11 cellular contexts compared by ENCODE assay signal in the genomic region with DNA sequence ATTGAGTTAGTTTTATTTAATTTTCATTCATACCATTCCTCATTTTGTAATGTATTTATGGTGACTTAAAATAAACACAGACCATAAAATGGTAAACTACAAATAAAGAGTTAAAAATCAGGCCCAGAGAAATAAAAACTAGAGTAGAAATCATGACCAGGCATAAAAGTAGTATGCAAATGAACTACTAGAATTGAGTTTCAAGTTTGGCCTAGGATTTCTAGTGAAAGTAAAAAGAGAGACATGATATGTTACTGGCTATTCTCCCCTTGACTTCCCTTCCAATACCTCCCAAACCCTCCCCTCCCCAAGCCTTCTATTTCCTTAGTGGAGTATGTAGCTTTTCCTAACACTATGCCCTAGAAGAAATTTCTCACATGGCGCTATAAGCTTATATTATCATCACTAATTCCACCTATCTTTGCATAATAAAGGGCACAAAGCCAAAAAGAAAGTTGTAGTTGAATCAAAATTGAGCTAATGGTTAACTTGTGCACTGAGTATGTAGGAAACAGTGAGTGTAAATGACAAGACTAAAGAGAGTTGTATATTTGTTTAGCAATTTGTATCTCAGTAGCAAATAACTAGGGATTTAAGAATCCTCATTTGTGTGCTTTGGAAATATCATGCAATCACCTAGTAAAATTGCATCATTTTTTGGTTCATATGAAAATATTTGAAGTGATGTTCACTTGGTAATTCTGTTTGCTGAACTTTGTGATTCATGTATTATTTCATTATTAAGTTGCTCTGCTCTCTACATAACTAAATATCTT. TPM values are rescaled to one million over a fixed set of nuclear protein-coding genes. Genes with fewer than 3 reads are reported as not detected.
A peak's percentile ranks its signal among the peaks of the same experiment; 100 is the strongest.
DNase-seq lines count a peak whose midpoint lies in the region; ATAC-seq, FAIRE-seq and TF ChIP-seq lines count a peak whose summit lies in the region.
"Had no signal": no experiment of that assay in that cellular context is flagged by ENCODE, and none has a peak within 500 bp of the region (broad histone marks: within the 10 kb centered on the region; RNA-seq: fewer than 3 reads in every experiment).

No MANE protein-coding gene starts in this region.

- intact Hi-C loops in aorta (cut with DNase I): no loop called here

- POLR2A ChIA-PET in BJ (lab: Charles Lee): no interaction called here
- POLR2A ChIA-PET in CD8-positive, alpha-beta memory T cell (lab: Charles Lee): interaction anchor here (0.6 kb wide), 1 partner anchor 280 kb away, joined by 5 read pairs; no protein-coding TSS in a partner anchor

- H3K4me3 Mint-ChIP-seq in CD8-positive, alpha-beta memory T cell: no peak overlapping the region
- H3K4me3 Mint-ChIP-seq: natural killer cell had no signal

- FAIRE-seq in RCC 7860 (lab: Jason Lieb, UNC): peak; percentile 61

- no peaks in the 10 kb centered on the region for H3K9me3 ChIP-seq in CD8-positive, alpha-beta memory T cell (ENCODE audit: low read length)
- peaks cover 4% of the 10 kb centered on the region for H3K9me3 ChIP-seq in aorta (ENCODE audit: control insufficient read depth, low read length)

- peaks cover 8 to 16% (median 9%) of the 10 kb centered on the region in 5 donors for H3K9me3 Mint-ChIP-seq in CD8-positive, alpha-beta memory T cell

- peaks cover 0 to 3% of the 10 kb centered on the region in 2 donors for H3K27me3 Mint-ChIP-seq in CD8-positive, alpha-beta memory T cell

- H3K4me3 ChIP-seq in BJ (ENCODE audit: low read depth, low read length) (no peak overlapping the region), aorta (ENCODE audit: low read length in 2 of 2) (no peak overlapping the region)
- no peak overlapping the region for H3K4me3 ChIP-seq in CD8-positive, alpha-beta memory T cell (ENCODE audit: low read length)

- peaks cover 2 to 20% (median 3%) of the 10 kb centered on the region in 3 donors for H3K36me3 Mint-ChIP-seq in CD8-positive, alpha-beta memory T cell

- CTCF ChIA-PET in BJ (lab: Yijun Ruan, JAX): interaction anchor here (0.5 to 0.6 kb wide), 2 partner anchors 21 to 586 kb away, joined by 3 read pairs; no protein-coding TSS in a partner anchor
- CTCF ChIA-PET in CD8-positive, alpha-beta memory T cell (lab: Charles Lee): no interaction called here

- TF ChIP-seq CTCF in BJ (IDR thresholded peaks at IDR 0.05; ENCODE audit: insufficient read depth, low read depth, low read length): no peak

- DNase-seq in BJ (ENCODE audit: low read depth) (peak; percentile 34), RCC 7860 (ENCODE audit: low spot score) (no peak), kidney tubule cell (ENCODE audit: low spot score) (peak; percentile 42), epidermal melanocyte (ENCODE audit: insufficient read length, low spot score) (no peak), aorta (no peak)
- no peak for DNase-seq in CD8-positive, alpha-beta memory T cell
- DNase-seq: natural killer cell, SHP77 had no signal

- H3K27ac ChIP-seq in CD8-positive, alpha-beta memory T cell (ENCODE audit: low read depth, low read length): no peak overlapping the region
- no peak overlapping the region for H3K27ac ChIP-seq in aorta (ENCODE audit: low read depth in 1 of 2, low read length in 2 of 2)

- H3K27me3 ChIP-seq in BJ (ENCODE audit: control insufficient read depth, insufficient read depth, low read length) (peaks cover 2% of the 10 kb centered on the region), aorta (ENCODE audit: control insufficient read depth in 1 of 2, insufficient read depth in 2 of 2, low read length in 1 of 2) (no peaks in the 10 kb centered on the region)
- H3K27me3 ChIP-seq in CD8-positive, alpha-beta memory T cell (ENCODE audit: insufficient read depth, low read length, poor library complexity, severe bottlenecking): no peaks in the 10 kb centered on the region

- no peaks in the 10 kb centered on the region for H3K4me1 ChIP-seq in CD8-positive, alpha-beta memory T cell (ENCODE audit: insufficient read depth, low read length)
- no peaks in the 10 kb centered on the region for H3K4me1 ChIP-seq in aorta (ENCODE audit: control insufficient read depth in 1 of 2, insufficient read depth in 2 of 2, low read length in 2 of 2)

- H3K4me1 Mint-ChIP-seq in CD8-positive, alpha-beta memory T cell: no peaks in the 10 kb centered on the region
- H3K4me1 Mint-ChIP-seq: natural killer cell had no signal

- H3K36me3 ChIP-seq in BJ (ENCODE audit: control insufficient read depth, insufficient read depth, low read length) (no peaks in the 10 kb centered on the region), aorta (ENCODE audit: control insufficient read depth in 1 of 2, insufficient read depth in 2 of 2, low read length in 1 of 2) (no peaks in the 10 kb centered on the region)
- H3K36me3 ChIP-seq in CD8-positive, alpha-beta memory T cell (ENCODE audit: insufficient read depth, low read length): no peaks in the 10 kb centered on the region

- H3K27ac Mint-ChIP-seq in CD8-positive, alpha-beta memory T cell: no peak overlapping the region
- H3K27ac Mint-ChIP-seq: activated T-helper 2 cell treated with anti-CD3 and anti-CD28 coated beads, Interferon-gamma antibody, Interleukin-2, Interleukin-4, amounts not matched to agents 10 μg/mL and 5 μg/mL and 100 μg/mL, durations not matched to agents 14 hours and 24 hours and 36 hours; natural killer cell had no signal

- ATAC-seq in GM21619 (IDR thresholded peaks at IDR 0.05; ENCODE audit: unreplicated experiment) (peak; percentile 60), HG03196 (IDR thresholded peaks at IDR 0.05; ENCODE audit: unreplicated experiment) (no peak), aorta (ENCODE audit: low FRiP score) (no peak)
- ATAC-seq: natural killer cell had no signal

- WGBS in aorta, 2 donors: 90 to 97% methylated on average over 1 of the region's 1 CpG

RNA-seq across cellular contexts. Expression of gene CDC14A, which starts 29.7 kb away (rescaled TPM):
- polyA plus RNA-seq in BJ (2011; rRNA removed): 1.6 and 2.7 TPM in 2 replicates
- 2.1 and 4.1 TPM in 2 replicates for polyA minus RNA-seq in BJ (2011; rRNA and poly(A)+ RNA removed)
- total RNA-seq in CD8-positive, alpha-beta memory T cell: 10 to 100 TPM; 25.4 to 27.9 TPM
- 36.4 TPM for polyA plus RNA-seq in CD8-positive, alpha-beta memory T cell
- total RNA-seq in aorta: 10 to 100 TPM in 1 of 2 donors, 1 to 10 TPM in 1; 8.3 to 14.0 TPM
- 1 to 10 TPM in 1 of 2 donors, under 1 TPM in 1; 0.88 to 1.7 TPM for polyA plus RNA-seq in aorta

RNA-seq across cellular contexts. Expression of gene RTCA, which starts 56.6 kb away (rescaled TPM):
- polyA plus RNA-seq in BJ (2011; rRNA removed): 28.6 and 33.9 TPM in 2 replicates
- 10.5 and 12.6 TPM in 2 replicates for polyA minus RNA-seq in BJ (2011; rRNA and poly(A)+ RNA removed)
- total RNA-seq in CD8-positive, alpha-beta memory T cell: 10 to 100 TPM; 64.5 to 68.3 TPM
- polyA plus RNA-seq in CD8-positive, alpha-beta memory T cell: 25.2 TPM
- total RNA-seq in aorta: 10 to 100 TPM; 22.3 to 26.6 TPM
- 10 to 100 TPM; 22.2 to 24.3 TPM for polyA plus RNA-seq in aorta

Comparison
In these comparisons a context has a peak if more than half of its experiments do, and no peak if none do; other contexts are left out.
1. DNase-seq: peak in BJ (single experiment) and kidney tubule cell (single experiment); none in RCC 7860 (single experiment), CD8-positive, alpha-beta memory T cell (0 of 5), epidermal melanocyte (single experiment) and aorta (0 of 2).
2. RNA of gene CDC14A, which starts 29.7 kb away (polyA plus RNA-seq): 36.4 TPM in CD8-positive, alpha-beta memory T cell (single experiment); 0.88 to 1.7 TPM in aorta and 1.6 to 2.7 TPM in BJ; every median in the first group is over 10 times any median in the second.